ENCODE assay signal across 2 cellular contexts in the genomic region with DNA sequence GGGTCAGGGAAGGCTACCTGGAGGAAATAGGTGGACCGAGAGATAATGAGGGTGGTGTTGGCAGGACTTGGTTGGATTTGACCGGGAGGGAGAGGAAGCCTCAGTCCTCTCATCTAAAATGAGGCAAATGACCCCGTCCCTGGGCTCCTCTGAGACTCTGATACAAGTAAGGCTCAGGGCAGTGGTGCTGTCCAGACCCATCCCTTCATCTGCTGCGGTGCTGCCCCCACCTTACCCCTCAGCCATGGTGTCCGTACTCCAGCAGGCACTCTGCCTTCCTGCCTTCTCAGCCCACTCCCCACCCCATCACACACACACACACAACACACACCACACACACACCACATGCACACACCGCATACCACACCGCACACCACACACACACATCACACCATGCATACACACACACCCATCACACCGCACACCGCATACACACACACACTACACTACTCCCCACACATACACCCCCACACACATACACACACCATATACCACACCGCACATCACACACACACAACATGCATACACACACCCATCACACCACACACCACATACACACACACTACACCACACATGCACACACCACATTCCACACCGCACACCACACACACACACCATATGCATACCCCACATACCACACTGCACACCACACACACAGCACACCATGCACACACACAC.
TF ChIP-seq lines count a peak whose summit lies in the region.

No MANE protein-coding gene starts in this region.

TF ChIP-seq in SK-N-SH, 30 proteins besides CTCF, POLR2A, EP300 and RAD21:
- TF ChIP-seq CHD2 (IDR thresholded peaks at IDR 0.05; ENCODE audit: low read length, partially characterized antibody): no peak
- no peak for TF ChIP-seq GATA2 (CRISPR knock-in tag; IDR thresholded peaks at IDR 0.05)
- TF ChIP-seq TEAD4 (IDR thresholded peaks at IDR 0.05; ENCODE audit: borderline replicate concordance, insufficient read depth): no peak
- no peak for TF ChIP-seq TCF12 (IDR thresholded peaks at IDR 0.05)
- TF ChIP-seq, protein P1, sequence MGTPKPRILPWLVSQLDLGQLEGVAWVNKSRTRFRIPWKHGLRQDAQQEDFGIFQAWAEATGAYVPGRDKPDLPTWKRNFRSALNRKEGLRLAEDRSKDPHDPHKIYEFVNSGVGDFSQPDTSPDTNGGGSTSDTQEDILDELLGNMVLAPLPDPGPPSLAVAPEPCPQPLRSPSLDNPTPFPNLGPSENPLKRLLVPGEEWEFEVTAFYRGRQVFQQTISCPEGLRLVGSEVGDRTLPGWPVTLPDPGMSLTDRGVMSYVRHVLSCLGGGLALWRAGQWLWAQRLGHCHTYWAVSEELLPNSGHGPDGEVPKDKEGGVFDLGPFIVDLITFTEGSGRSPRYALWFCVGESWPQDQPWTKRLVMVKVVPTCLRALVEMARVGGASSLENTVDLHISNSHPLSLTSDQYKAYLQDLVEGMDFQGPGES (IDR thresholded peaks at IDR 0.05; ENCODE audit: low read depth, low read length): no peak
- TF ChIP-seq NRF1 (IDR thresholded peaks at IDR 0.05; ENCODE audit: low read depth, low read length): no peak
- no peak for TF ChIP-seq RFX5 (IDR thresholded peaks at IDR 0.05; ENCODE audit: low read length)
- no peak for TF ChIP-seq JUND (IDR thresholded peaks at IDR 0.05)
- TF ChIP-seq ELF1 (IDR thresholded peaks at IDR 0.05): no peak
- TF ChIP-seq FOXM1 (IDR thresholded peaks at IDR 0.05; ENCODE audit: low read depth): no peak

TF ChIP-seq in SK-N-SH treated with all-trans-retinoic acid at 6 μM for 48 hours, 23 proteins besides CTCF, POLR2A, EP300 and RAD21:
- TF ChIP-seq ZNF565 (CRISPR knock-in tag; conservative IDR thresholded peaks at IDR 0.05; ENCODE audit: low read depth): no peak
- TF ChIP-seq, protein P2, sequence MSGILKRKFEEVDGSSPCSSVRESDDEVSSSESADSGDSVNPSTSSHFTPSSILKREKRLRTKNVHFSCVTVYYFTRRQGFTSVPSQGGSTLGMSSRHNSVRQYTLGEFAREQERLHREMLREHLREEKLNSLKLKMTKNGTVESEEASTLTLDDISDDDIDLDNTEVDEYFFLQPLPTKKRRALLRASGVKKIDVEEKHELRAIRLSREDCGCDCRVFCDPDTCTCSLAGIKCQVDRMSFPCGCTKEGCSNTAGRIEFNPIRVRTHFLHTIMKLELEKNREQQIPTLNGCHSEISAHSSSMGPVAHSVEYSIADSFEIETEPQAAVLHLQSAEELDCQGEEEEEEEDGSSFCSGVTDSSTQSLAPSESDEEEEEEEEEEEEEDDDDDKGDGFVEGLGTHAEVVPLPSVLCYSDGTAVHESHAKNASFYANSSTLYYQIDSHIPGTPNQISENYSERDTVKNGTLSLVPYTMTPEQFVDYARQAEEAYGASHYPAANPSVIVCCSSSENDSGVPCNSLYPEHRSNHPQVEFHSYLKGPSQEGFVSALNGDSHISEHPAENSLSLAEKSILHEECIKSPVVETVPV (CRISPR knock-in tag; IDR thresholded peaks at IDR 0.05): no peak
